ENCODE assay signal across 8 cellular contexts in the genomic region with DNA sequence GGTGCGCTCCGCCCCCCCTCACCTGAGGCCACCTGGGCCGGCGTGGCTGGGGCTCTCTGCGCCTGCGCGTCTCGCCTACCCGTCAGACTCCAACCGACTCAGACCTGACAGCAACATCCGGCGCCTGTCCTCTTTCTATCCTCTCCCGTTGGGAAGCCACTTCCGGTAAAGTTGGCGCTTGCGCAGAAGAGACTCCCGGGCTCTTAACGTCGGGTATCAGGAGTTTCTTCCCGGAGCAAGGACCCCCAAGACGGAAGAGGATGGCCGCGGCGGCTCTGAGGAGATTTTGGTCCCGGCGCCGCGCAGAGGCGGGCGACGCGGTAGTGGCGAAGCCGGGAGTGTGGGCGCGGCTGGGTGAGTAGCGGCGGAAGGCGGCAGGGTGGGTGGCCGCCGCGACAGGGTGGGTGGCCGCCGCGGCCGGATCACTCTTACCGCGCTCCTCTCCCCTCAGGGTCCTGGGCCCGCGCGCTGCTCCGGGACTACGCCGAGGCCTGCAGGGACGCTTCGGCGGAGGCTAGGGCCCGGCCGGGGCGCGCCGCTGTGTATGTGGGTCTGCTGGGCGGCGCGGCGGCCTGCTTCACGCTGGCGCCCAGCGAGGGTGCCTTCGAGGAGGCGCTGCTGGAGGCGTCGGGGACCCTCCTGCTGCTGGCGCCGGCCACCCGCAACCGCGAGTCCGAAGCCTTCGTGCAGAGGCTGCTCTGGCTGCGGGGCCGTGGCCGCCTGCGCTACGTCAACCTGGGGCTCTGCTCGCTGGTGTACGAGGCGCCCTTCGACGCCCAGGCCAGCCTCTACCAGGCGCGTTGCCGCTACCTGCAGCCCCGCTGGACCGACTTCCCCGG. TPM values are rescaled to one million over a fixed set of nuclear protein-coding genes. Genes with fewer than 3 reads are reported as not detected.
A peak's percentile ranks its signal among the peaks of the same experiment; 100 is the strongest.
DNase-seq lines count a peak whose midpoint lies in the region; ATAC-seq and TF ChIP-seq lines count a peak whose summit lies in the region.

A gene (plus strand): TSS at position 249 of the 839 bp plus-strand sequence. CDS start 12 bp downstream, at position 261.
A gene (minus strand): TSS at position 77 of the 839 bp plus-strand sequence. CDS start 229 bp downstream, outside the sequence.

- H3K27me3 Mint-ChIP-seq in WTC11 (ENCODE audit: low read depth): no peaks in the 10 kb centered on the region
- H3K27me3 Mint-ChIP-seq in immature natural killer cell (ENCODE audit: low read depth in 3 of 3): peaks cover 3 to 7% (median 4%) of the 10 kb centered on the region in 3 donors

- intact Hi-C loops in A673 (cut with micrococcal nuclease; ENCODE audit: unreplicated experiment): loop anchor here (5.0 kb wide), 1 partner anchor 56 kb away; a partner anchor contains a TSS

- CTCF ChIA-PET in A673 (lab: Charles Lee): no interaction called here
- CTCF ChIA-PET in WTC11 (lab: Charles Lee): no interaction called here

- peaks cover 7% of the 10 kb centered on the region for H3K36me3 ChIP-seq in A673 (ENCODE audit: insufficient read depth, low read length, poor library complexity, severe bottlenecking)

- peaks cover 15% of the 10 kb centered on the region for H3K4me1 ChIP-seq in A673 (ENCODE audit: insufficient read depth, low read length, poor library complexity, severe bottlenecking)

- POLR2A ChIA-PET in A673 (lab: Charles Lee; ENCODE audit: low non-redundant PET) (no interaction called here), WTC11 (lab: Charles Lee) (no interaction called here)

- H3K27me3 ChIP-seq in A673 (replicated peaks; ENCODE audit: insufficient read depth, low read depth, low read length, poor library complexity): no peaks in the 10 kb centered on the region

- peak within 1 kb of the TSS; percentile 93 for H3K4me3 ChIP-seq in A673 (ENCODE audit: low read depth, low read length, poor library complexity, severe bottlenecking)
- H3K4me3 ChIP-seq in cardiac fibroblast (replicated peaks in 1 of 2; ENCODE audit: low read depth in 2 of 2, low read length in 2 of 2): peak within 1 kb of the TSS; percentile 90 to 91

- peak within 1 kb of the TSS; percentile 85 for H3K4me3 Mint-ChIP-seq in WTC11
- peak within 1 kb of the TSS; percentile 90 to 94 (median 93) for H3K4me3 Mint-ChIP-seq in immature natural killer cell

- BruUV-seq in A673 (replicated peaks; lab: Mats Ljungman, UMichigan): no TSS peak

- H3K27ac ChIP-seq in A673 (ENCODE audit: low read depth, low read length, poor library complexity, severe bottlenecking): peak within 1 kb of the TSS; percentile 80

- no peaks in the 10 kb centered on the region for H3K9me3 ChIP-seq in A673 (ENCODE audit: low read depth, low read length, poor library complexity, severe bottlenecking)

- H3K36me3 Mint-ChIP-seq in WTC11 (peaks cover 12% of the 10 kb centered on the region; the same call in 1 of the 2 replicates), immature natural killer cell (peaks cover 0 to 5% (median 0%) of the 10 kb centered on the region in 3 donors)

- TF ChIP-seq CTCF in A673 (conservative IDR thresholded peaks at IDR 0.05; ENCODE audit: low read depth, low read length) (no peak), WTC11 (IDR thresholded peaks at IDR 0.05) (no peak), cardiac fibroblast (IDR thresholded peaks at IDR 0.05; ENCODE audit: low read depth, low read length) (no peak)

- peaks cover 11% of the 10 kb centered on the region; the same call in 1 of the 2 replicates for H3K4me1 Mint-ChIP-seq in WTC11
- H3K4me1 Mint-ChIP-seq in immature natural killer cell: peaks cover 28 to 29% of the 10 kb centered on the region in 2 donors

- H3K27ac Mint-ChIP-seq in WTC11 (0 out of 2 replicates have a peak within 1 kb of the TSS, but pooled peaks have one; percentile 27), immature natural killer cell (peak within 1 kb of the TSS; percentile 77 to 92 (median 90))

- DNase-seq in A673 (ENCODE audit: low spot score) (peak; percentile 99), NCI-H2227 treated with DMSO at 0.1 percent for 48 hours (lab: John Stamatoyannopoulos, UW) (peak; percentile 92), WTC11 (ENCODE audit: low spot score) (peak; percentile 98), cardiac fibroblast (ENCODE audit: low read depth in 2 of 2) (peak; percentile 99), immature natural killer cell (peak; percentile 87 to 91 (median 90)), smooth muscle cell of the brain vasculature (ENCODE audit: low read depth, low spot score) (peak; percentile 95)

- H3K9me3 Mint-ChIP-seq in WTC11 (no peaks in the 10 kb centered on the region), immature natural killer cell (no peaks in the 10 kb centered on the region)

- ATAC-seq in GM18868 (IDR thresholded peaks at IDR 0.05; ENCODE audit: unreplicated experiment) (peak; percentile 85), HG03139 (IDR thresholded peaks at IDR 0.05; ENCODE audit: unreplicated experiment) (peak; percentile 60), WTC11 (peak; percentile 90)

TF ChIP-seq in WTC11, 78 proteins besides CTCF, POLR2A, EP300 and RAD21 (continues in another document):
- TF ChIP-seq HMGA2 (CRISPR knock-in tag; IDR thresholded peaks at IDR 0.05): no peak
- TF ChIP-seq, protein P1, sequence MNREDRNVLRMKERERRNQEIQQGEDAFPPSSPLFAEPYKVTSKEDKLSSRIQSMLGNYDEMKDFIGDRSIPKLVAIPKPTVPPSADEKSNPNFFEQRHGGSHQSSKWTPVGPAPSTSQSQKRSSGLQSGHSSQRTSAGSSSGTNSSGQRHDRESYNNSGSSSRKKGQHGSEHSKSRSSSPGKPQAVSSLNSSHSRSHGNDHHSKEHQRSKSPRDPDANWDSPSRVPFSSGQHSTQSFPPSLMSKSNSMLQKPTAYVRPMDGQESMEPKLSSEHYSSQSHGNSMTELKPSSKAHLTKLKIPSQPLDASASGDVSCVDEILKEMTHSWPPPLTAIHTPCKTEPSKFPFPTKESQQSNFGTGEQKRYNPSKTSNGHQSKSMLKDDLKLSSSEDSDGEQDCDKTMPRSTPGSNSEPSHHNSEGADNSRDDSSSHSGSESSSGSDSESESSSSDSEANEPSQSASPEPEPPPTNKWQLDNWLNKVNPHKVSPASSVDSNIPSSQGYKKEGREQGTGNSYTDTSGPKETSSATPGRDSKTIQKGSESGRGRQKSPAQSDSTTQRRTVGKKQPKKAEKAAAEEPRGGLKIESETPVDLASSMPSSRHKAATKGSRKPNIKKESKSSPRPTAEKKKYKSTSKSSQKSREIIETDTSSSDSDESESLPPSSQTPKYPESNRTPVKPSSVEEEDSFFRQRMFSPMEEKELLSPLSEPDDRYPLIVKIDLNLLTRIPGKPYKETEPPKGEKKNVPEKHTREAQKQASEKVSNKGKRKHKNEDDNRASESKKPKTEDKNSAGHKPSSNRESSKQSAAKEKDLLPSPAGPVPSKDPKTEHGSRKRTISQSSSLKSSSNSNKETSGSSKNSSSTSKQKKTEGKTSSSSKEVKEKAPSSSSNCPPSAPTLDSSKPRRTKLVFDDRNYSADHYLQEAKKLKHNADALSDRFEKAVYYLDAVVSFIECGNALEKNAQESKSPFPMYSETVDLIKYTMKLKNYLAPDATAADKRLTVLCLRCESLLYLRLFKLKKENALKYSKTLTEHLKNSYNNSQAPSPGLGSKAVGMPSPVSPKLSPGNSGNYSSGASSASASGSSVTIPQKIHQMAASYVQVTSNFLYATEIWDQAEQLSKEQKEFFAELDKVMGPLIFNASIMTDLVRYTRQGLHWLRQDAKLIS (CRISPR knock-in tag; IDR thresholded peaks at IDR 0.05; ENCODE audit: borderline replicate concordance): no peak
- no peak for TF ChIP-seq RORB (CRISPR knock-in tag; IDR thresholded peaks at IDR 0.05)
- TF ChIP-seq, protein P2, sequence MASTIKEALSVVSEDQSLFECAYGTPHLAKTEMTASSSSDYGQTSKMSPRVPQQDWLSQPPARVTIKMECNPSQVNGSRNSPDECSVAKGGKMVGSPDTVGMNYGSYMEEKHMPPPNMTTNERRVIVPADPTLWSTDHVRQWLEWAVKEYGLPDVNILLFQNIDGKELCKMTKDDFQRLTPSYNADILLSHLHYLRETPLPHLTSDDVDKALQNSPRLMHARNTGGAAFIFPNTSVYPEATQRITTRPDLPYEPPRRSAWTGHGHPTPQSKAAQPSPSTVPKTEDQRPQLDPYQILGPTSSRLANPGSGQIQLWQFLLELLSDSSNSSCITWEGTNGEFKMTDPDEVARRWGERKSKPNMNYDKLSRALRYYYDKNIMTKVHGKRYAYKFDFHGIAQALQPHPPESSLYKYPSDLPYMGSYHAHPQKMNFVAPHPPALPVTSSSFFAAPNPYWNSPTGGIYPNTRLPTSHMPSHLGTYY (CRISPR knock-in tag; IDR thresholded peaks at IDR 0.05): no peak
- TF ChIP-seq RELA (CRISPR knock-in tag; IDR thresholded peaks at IDR 0.05; ENCODE audit: borderline replicate concordance): no peak; the same call in 1 of the 2 replicates
- TF ChIP-seq, protein P3, sequence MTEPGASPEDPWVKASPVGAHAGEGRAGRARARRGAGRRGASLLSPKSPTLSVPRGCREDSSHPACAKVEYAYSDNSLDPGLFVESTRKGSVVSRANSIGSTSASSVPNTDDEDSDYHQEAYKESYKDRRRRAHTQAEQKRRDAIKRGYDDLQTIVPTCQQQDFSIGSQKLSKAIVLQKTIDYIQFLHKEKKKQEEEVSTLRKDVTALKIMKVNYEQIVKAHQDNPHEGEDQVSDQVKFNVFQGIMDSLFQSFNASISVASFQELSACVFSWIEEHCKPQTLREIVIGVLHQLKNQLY (CRISPR knock-in tag; IDR thresholded peaks at IDR 0.05): no peak; the same call in 1 of the 2 replicates
- TF ChIP-seq, protein P4, sequence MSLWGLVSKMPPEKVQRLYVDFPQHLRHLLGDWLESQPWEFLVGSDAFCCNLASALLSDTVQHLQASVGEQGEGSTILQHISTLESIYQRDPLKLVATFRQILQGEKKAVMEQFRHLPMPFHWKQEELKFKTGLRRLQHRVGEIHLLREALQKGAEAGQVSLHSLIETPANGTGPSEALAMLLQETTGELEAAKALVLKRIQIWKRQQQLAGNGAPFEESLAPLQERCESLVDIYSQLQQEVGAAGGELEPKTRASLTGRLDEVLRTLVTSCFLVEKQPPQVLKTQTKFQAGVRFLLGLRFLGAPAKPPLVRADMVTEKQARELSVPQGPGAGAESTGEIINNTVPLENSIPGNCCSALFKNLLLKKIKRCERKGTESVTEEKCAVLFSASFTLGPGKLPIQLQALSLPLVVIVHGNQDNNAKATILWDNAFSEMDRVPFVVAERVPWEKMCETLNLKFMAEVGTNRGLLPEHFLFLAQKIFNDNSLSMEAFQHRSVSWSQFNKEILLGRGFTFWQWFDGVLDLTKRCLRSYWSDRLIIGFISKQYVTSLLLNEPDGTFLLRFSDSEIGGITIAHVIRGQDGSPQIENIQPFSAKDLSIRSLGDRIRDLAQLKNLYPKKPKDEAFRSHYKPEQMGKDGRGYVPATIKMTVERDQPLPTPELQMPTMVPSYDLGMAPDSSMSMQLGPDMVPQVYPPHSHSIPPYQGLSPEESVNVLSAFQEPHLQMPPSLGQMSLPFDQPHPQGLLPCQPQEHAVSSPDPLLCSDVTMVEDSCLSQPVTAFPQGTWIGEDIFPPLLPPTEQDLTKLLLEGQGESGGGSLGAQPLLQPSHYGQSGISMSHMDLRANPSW (CRISPR knock-in tag; conservative IDR thresholded peaks at IDR 0.05; ENCODE audit: low read depth): no peak

RNA-seq across cellular contexts. Expression of the first gene that starts in this region (rescaled TPM):
- 30.0 and 32.5 TPM in 2 replicates for total RNA-seq in A673 (2021)
- total RNA-seq in WTC11 (2021): 30.0 to 33.8 TPM (median 32.0 TPM) in 3 replicates
- 10 to 100 TPM; 29.6 to 40.8 (median 35.4) TPM for polyA plus RNA-seq in immature natural killer cell

RNA-seq across cellular contexts. Expression of the second gene that starts in this region (rescaled TPM):
- total RNA-seq in A673 (2021): 24.5 and 24.6 TPM in 2 replicates
- 63.3 to 65.5 TPM (median 64.4 TPM) in 3 replicates for total RNA-seq in WTC11 (2021)
- polyA plus RNA-seq in immature natural killer cell: 10 to 100 TPM; 14.8 to 24.7 (median 24.1) TPM

Comparison
In these comparisons a context has a peak if more than half of its experiments do, and no peak if none do; other contexts are left out.
1. Peak in every context shown above with its lines: DNase-seq, ATAC-seq, H3K4me3 ChIP-seq and H3K27ac ChIP-seq.